ENCODE assay signal across 1 cellular context in the genomic region with DNA sequence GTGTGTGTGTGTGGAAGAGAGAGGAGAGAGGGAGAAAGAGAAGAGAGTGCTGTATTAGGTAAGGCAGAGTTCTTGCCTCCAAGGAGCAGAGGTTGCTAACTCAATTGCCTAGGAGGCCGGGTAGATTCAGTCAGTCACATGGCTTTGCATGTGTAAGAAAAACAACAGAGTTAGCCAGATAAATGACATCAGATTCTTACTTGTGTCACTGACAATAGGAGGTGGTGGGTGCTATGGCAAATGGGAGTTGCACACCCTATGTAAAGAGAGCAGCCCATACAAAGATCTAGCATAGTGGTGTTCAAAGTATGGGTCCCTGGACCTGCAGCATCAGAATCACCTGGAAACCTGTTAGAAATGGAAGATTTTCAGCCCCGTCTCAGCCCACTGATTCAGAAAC.
TF ChIP-seq lines count a peak whose summit lies in the region.

No MANE protein-coding gene starts in this region.

TF ChIP-seq in HEK293, 187 proteins besides CTCF, POLR2A, EP300 and RAD21 (continued from another document):
- TF ChIP-seq, protein P1, sequence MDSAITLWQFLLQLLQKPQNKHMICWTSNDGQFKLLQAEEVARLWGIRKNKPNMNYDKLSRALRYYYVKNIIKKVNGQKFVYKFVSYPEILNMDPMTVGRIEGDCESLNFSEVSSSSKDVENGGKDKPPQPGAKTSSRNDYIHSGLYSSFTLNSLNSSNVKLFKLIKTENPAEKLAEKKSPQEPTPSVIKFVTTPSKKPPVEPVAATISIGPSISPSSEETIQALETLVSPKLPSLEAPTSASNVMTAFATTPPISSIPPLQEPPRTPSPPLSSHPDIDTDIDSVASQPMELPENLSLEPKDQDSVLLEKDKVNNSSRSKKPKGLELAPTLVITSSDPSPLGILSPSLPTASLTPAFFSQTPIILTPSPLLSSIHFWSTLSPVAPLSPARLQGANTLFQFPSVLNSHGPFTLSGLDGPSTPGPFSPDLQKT (IDR thresholded peaks at IDR 0.05; ENCODE audit: borderline replicate concordance, low read depth, low read length), result no peak
- TF ChIP-seq MEIS1 (CRISPR knock-in tag; IDR thresholded peaks at IDR 0.05; ENCODE audit: borderline replicate concordance) (no peak), ZNF664 (tag by site-specific recombination; IDR thresholded peaks at IDR 0.05) (no peak), ZNF335 (tag by site-specific recombination; conservative IDR thresholded peaks at IDR 0.05) (peak; percentile 10), ZNF248 (tag by site-specific recombination; IDR thresholded peaks at IDR 0.05) (no peak), HOXC10 (CRISPR knock-in tag; IDR thresholded peaks at IDR 0.05) (no peak)
- TF ChIP-seq, protein P2, sequence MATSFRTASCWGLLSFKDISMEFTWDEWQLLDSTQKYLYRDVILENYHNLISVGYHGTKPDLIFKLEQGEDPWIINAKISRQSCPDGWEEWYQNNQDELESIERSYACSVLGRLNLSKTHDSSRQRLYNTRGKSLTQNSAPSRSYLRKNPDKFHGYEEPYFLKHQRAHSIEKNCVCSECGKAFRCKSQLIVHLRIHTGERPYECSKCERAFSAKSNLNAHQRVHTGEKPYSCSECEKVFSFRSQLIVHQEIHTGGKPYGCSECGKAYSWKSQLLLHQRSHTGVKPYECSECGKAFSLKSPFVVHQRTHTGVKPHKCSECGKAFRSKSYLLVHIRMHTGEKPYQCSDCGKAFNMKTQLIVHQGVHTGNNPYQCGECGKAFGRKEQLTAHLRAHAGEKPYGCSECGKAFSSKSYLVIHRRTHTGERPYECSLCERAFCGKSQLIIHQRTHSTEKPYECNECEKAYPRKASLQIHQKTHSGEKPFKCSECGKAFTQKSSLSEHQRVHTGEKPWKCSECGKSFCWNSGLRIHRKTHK (tag by site-specific recombination; IDR thresholded peaks at IDR 0.05), result no peak
- TF ChIP-seq, protein P3, sequence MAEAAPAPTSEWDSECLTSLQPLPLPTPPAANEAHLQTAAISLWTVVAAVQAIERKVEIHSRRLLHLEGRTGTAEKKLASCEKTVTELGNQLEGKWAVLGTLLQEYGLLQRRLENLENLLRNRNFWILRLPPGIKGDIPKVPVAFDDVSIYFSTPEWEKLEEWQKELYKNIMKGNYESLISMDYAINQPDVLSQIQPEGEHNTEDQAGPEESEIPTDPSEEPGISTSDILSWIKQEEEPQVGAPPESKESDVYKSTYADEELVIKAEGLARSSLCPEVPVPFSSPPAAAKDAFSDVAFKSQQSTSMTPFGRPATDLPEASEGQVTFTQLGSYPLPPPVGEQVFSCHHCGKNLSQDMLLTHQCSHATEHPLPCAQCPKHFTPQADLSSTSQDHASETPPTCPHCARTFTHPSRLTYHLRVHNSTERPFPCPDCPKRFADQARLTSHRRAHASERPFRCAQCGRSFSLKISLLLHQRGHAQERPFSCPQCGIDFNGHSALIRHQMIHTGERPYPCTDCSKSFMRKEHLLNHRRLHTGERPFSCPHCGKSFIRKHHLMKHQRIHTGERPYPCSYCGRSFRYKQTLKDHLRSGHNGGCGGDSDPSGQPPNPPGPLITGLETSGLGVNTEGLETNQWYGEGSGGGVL (tag by site-specific recombination; IDR thresholded peaks at IDR 0.05), result 0 out of 2 replicates have a peak, but pooled peaks have one; percentile 34
TF ChIP-seq in HEK293: peak in this region for 2.
